In the genomic region with DNA sequence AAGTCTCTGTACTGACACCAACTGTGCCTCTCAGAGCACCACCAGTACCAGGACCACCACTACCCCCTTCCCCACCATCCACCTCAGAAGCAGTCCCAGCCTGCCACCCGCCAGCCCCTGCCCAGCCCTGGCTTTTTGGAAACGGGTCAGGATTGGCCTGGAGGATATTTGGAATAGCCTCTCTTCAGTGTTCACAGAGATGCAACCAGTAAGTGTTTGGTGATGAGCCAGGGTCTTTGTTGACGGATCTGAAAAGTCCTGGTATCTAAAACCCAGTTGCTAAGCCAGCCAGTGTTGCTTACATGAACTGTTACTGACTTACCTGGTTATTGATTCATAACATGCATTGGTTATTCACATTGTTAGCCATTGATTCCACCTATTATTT, we compare ENCODE assay signal across 8 cellular contexts. TPM values are rescaled to one million over a fixed set of nuclear protein-coding genes. Genes with fewer than 3 reads are reported as not detected.
DNase-seq lines count a peak whose midpoint lies in the region; ATAC-seq and TF ChIP-seq lines count a peak whose summit lies in the region.

No MANE protein-coding gene starts in this region.

- H3K36me3 ChIP-seq in DND-41 (ENCODE audit: insufficient read depth, low read length), result peaks cover 23% of the 10 kb centered on the region
- peaks cover 21% of the 10 kb centered on the region for H3K36me3 ChIP-seq in OCI-LY3 (replicated peaks; ENCODE audit: low read depth, low read length)
- peaks cover 34% of the 10 kb centered on the region for H3K36me3 ChIP-seq in osteoblast (ENCODE audit: insufficient read depth, low read length)

- peak overlapping the region; percentile 93 for H3K4me3 Mint-ChIP-seq in endothelial cell (ENCODE audit: unreplicated experiment)

- TF ChIP-seq CTCF in DND-41 (IDR thresholded peaks at IDR 0.05; ENCODE audit: borderline replicate concordance, extremely low read depth, low read length, poor library complexity, severe bottlenecking) (peak; percentile 50), OCI-LY3 (IDR thresholded peaks at IDR 0.05; ENCODE audit: low read depth, low read length) (no peak), endothelial cell (IDR thresholded peaks at IDR 0.05; ENCODE audit: unreplicated experiment) (no peak), osteoblast (IDR thresholded peaks at IDR 0.05; ENCODE audit: extremely low read depth, low read depth, low read length) (peak; percentile 52)

- DNase-seq in DND-41 (no peak), endothelial cell (ENCODE audit: low spot score) (no peak), osteoblast (ENCODE audit: insufficient read length, low spot score, missing footprints) (no peak), foreskin melanocyte (no peak), MV-4-11 (lab: John Stamatoyannopoulos, UW) (no peak), hepatic stellate cell (ENCODE audit: low spot score) (no peak)

- peaks cover 4% of the 10 kb centered on the region for H3K27me3 Mint-ChIP-seq in endothelial cell (ENCODE audit: unreplicated experiment)

- H3K9ac ChIP-seq in DND-41 (ENCODE audit: low read depth, low read length) (no peak overlapping the region), OCI-LY3 (ENCODE audit: low read length) (no peak overlapping the region)

- H4K20me1 ChIP-seq in DND-41 (ENCODE audit: insufficient read depth, low read length) (no peaks in the 10 kb centered on the region), OCI-LY3 (ENCODE audit: insufficient read depth, low read length) (no peaks in the 10 kb centered on the region), osteoblast (ENCODE audit: insufficient read depth, low read length) (peaks cover 4% of the 10 kb centered on the region)

- H3K79me2 ChIP-seq in DND-41 (ENCODE audit: insufficient read depth, low read length) (no peaks in the 10 kb centered on the region), OCI-LY3 (ENCODE audit: low read length) (no peaks in the 10 kb centered on the region), osteoblast (ENCODE audit: insufficient read depth, low read length) (peaks cover 3% of the 10 kb centered on the region)

- no peak overlapping the region; a peak in 1 of 4 replicates for H3K4me3 ChIP-seq in DND-41 (ENCODE audit: low read depth in 1 of 2, low read length in 2 of 2)
- H3K4me3 ChIP-seq in OCI-LY3 (ENCODE audit: low read length), result peak overlapping the region; percentile 84
- peak overlapping the region; percentile 88 for H3K4me3 ChIP-seq in osteoblast (ENCODE audit: insufficient read depth, low read length)

- H3K27me3 ChIP-seq in DND-41 (ENCODE audit: insufficient read depth, low read length, poor library complexity) (no peaks in the 10 kb centered on the region), OCI-LY3 (ENCODE audit: low read depth, low read length) (no peaks in the 10 kb centered on the region), osteoblast (ENCODE audit: insufficient read depth, low read length) (no peaks in the 10 kb centered on the region)

- no peaks in the 10 kb centered on the region for H3K9me3 Mint-ChIP-seq in endothelial cell (ENCODE audit: unreplicated experiment)

- ATAC-seq in DND-41 (ENCODE audit: insufficient read depth, low read depth), result peak; percentile 63; the same call in 2 of the 3 replicates
- ATAC-seq in HG02970 (IDR thresholded peaks at IDR 0.05; ENCODE audit: low FRiP score, unreplicated experiment), result no peak

- no peak overlapping the region for H3K27ac Mint-ChIP-seq in endothelial cell (ENCODE audit: unreplicated experiment)

- H3K27ac ChIP-seq in DND-41 (ENCODE audit: low read length) (no peak overlapping the region), OCI-LY3 (ENCODE audit: low read length) (no peak overlapping the region), osteoblast (ENCODE audit: low read depth, low read length) (peak overlapping the region; percentile 83)

- H3K4me1 Mint-ChIP-seq in endothelial cell (ENCODE audit: unreplicated experiment), result no peaks in the 10 kb centered on the region

- H3K4me2 ChIP-seq in DND-41 (ENCODE audit: insufficient read depth, low read length), result peak overlapping the region; percentile 76
- peak overlapping the region; percentile 88 for H3K4me2 ChIP-seq in OCI-LY3 (ENCODE audit: low read length)
- H3K4me2 ChIP-seq in osteoblast (ENCODE audit: insufficient read depth, low read length), result peak overlapping the region; percentile 97

- H3K36me3 Mint-ChIP-seq in endothelial cell (ENCODE audit: low read depth, unreplicated experiment), result peaks cover 8% of the 10 kb centered on the region

- H3K4me1 ChIP-seq in DND-41 (ENCODE audit: insufficient read depth, low read length) (peaks cover 18% of the 10 kb centered on the region), OCI-LY3 (ENCODE audit: low read length) (peaks cover 10% of the 10 kb centered on the region), osteoblast (ENCODE audit: insufficient read depth, low read length) (peaks cover 11% of the 10 kb centered on the region)

- H2AFZ ChIP-seq in DND-41 (ENCODE audit: low read depth, low read length) (no peak overlapping the region), OCI-LY3 (ENCODE audit: low read depth, low read length) (no peak overlapping the region), osteoblast (ENCODE audit: low read length) (no peak overlapping the region)

- H3K9me3 ChIP-seq in DND-41 (ENCODE audit: insufficient read depth, low read length, severe bottlenecking) (no peaks in the 10 kb centered on the region), OCI-LY3 (ENCODE audit: insufficient read depth, low read length) (no peaks in the 10 kb centered on the region), osteoblast (ENCODE audit: low read depth, low read length) (no peaks in the 10 kb centered on the region)

RNA-seq across cellular contexts. Expression of a gene that starts 1.1 kb away (rescaled TPM):
- total RNA-seq in endothelial cell (ENCODE audit: unreplicated experiment), result 1.0 TPM
- 4.4 and 5.4 TPM in 2 replicates for total RNA-seq in osteoblast

RNA-seq across cellular contexts. Expression of a gene that starts 10.8 kb away (rescaled TPM):
- total RNA-seq in endothelial cell (ENCODE audit: unreplicated experiment), result 180 TPM
- 44.8 and 49.6 TPM in 2 replicates for total RNA-seq in osteoblast

RNA-seq across cellular contexts. Expression of a gene that starts 11.6 kb away (rescaled TPM):
- 27.8 TPM for total RNA-seq in endothelial cell (ENCODE audit: unreplicated experiment)
- total RNA-seq in osteoblast, result 1.4 and 1.8 TPM in 2 replicates

RNA-seq across cellular contexts. Expression of a gene that starts 12.3 kb away (rescaled TPM):
- total RNA-seq in endothelial cell (ENCODE audit: unreplicated experiment) (1.5 TPM), osteoblast (under 0.01 and 1.2 TPM in 2 replicates)

RNA-seq across cellular contexts. Expression of a gene that starts 21.9 kb away (rescaled TPM):
- total RNA-seq in endothelial cell (ENCODE audit: unreplicated experiment) (4.1 TPM), osteoblast (15.6 and 16.3 TPM in 2 replicates)

Comparison
In these comparisons a context has a peak if more than half of its experiments do, and no peak if none do; other contexts are left out.
1. H3K4me3 ChIP-seq: peak in OCI-LY3 (single experiment) and osteoblast (single experiment); none in DND-41 (0 of 2).
2. CTCF ChIP-seq: peak in DND-41 (single experiment) and osteoblast (single experiment); none in OCI-LY3 (single experiment) and endothelial cell (single experiment).
3. RNA of a gene that starts 11.6 kb away (total RNA-seq): 27.8 TPM in endothelial cell (single experiment); 1.4 to 1.8 TPM in osteoblast; every median in the first group is over 10 times any median in the second.
4. Peak in every context shown above with its lines, with median percentiles within 50 percentile points of each other: H3K4me2 ChIP-seq.